Comparison of ENCODE assay signal across 28 cellular contexts in genomic region chr20:55888655-55889054, GRCh38.
A peak's percentile ranks its signal among the peaks of the same experiment; 100 is the strongest.
DNase-seq lines count a peak whose midpoint lies in the region; FAIRE-seq and TF ChIP-seq lines count a peak whose summit lies in the region.
"Had no signal": no experiment of that assay in that cellular context is flagged by ENCODE, and none has a peak within 500 bp of the region (broad histone marks: within the 10 kb centered on the region; RNA-seq: fewer than 3 reads in every experiment).

No MANE protein-coding gene starts in this region.

- intact Hi-C loops in mammary epithelial cell (cut with micrococcal nuclease), result no loop called here
- intact Hi-C loops in ascending aorta (cut with DNase I), result no loop called here
- intact Hi-C loops in CD14-positive monocyte (cut with micrococcal nuclease), result no loop called here

- dilution Hi-C loops in mammary epithelial cell (cut with HindIII; ENCODE audit: low sequenced_read_pairs), result no loop called here

- H3K27ac ChIP-seq in mammary epithelial cell (ENCODE audit: insufficient read depth, low read depth, low read length) (no peak overlapping the region), SJCRH30 (peak overlapping the region; percentile 13; the same call in 1 of the 2 replicates), ascending aorta (no peak overlapping the region)
- H3K27ac ChIP-seq: hepatocyte, KMS-11, left lung, pancreas, uterus had no signal

- H3K9me3 Mint-ChIP-seq in CD14-positive monocyte, result peaks cover 0 to 16% (median 5%) of the 10 kb centered on the region in 7 donors

- H3K36me3 Mint-ChIP-seq in CD14-positive monocyte, result no peaks in the 10 kb centered on the region
- H3K36me3 Mint-ChIP-seq: brain; immature natural killer cell; natural killer cell treated with Interleukin-12 subunit alpha and Interleukin-12 subunit beta and Interleukin-15 and Interleukin-18, amount 100 ng/mL, for 72 hours had no signal

- H3K9ac ChIP-seq in mammary epithelial cell (ENCODE audit: insufficient read depth, low read length), result no peak overlapping the region
- H3K9ac ChIP-seq: KMS-11 had no signal

- no peaks in the 10 kb centered on the region for H4K20me1 ChIP-seq in mammary epithelial cell (ENCODE audit: insufficient read depth, low read length)

- TF ChIP-seq CTCF in mammary epithelial cell (conservative IDR thresholded peaks at IDR 0.05 in 1 of 2, IDR thresholded peaks at IDR 0.05 in 1 of 2; ENCODE audit: extremely low read depth in 1 of 2, insufficient read depth in 1 of 2, low read depth in 1 of 2, low read length in 2 of 2), result no peak
- TF ChIP-seq CTCF in ascending aorta (IDR thresholded peaks at IDR 0.05), result no peak
- TF ChIP-seq CTCF in CD14-positive monocyte (IDR thresholded peaks at IDR 0.05), result no peak

- peak; percentile 20 to 59 for DNase-seq in T47D (ENCODE audit: low read depth in 1 of 2, low spot score in 1 of 2)
- no peak for DNase-seq in mammary epithelial cell
- DNase-seq in NCI-H2171 (lab: John Stamatoyannopoulos, UW), result peak; percentile 31
- DNase-seq in SJCRH30, result peak; percentile 86 to 87
- peak; percentile 26 for DNase-seq in urothelium cell line (ENCODE audit: low spot score)
- no peak for DNase-seq in midbrain (lab: John Stamatoyannopoulos, UW)
- no peak for DNase-seq in ascending aorta (ENCODE audit: low spot score in 2 of 2)
- DNase-seq in CD14-positive monocyte (ENCODE audit: low spot score), result no peak
- DNase-seq: activated CD4-positive, alpha-beta T cell treated with anti-CD3 and anti-CD28 coated beads, Interleukin-2, amount 50 U/mL, for 48 hours; activated gamma-delta T cell; C1 segment of cervical spinal cord; effector CD8-positive, alpha-beta T cell; foreskin melanocyte; GF-D8; immature natural killer cell; left lung; NCI-H1105 treated with DMSO at 0.1 percent for 48 hours; NCI-H2029 treated with DMSO at 0.1 percent for 48 hours; pancreas; substantia nigra; uterus had no signal

- no peak overlapping the region for H3K4me3 Mint-ChIP-seq in CD14-positive monocyte
- H3K4me3 Mint-ChIP-seq: brain; immature natural killer cell; natural killer cell treated with Interleukin-12 subunit alpha and Interleukin-12 subunit beta and Interleukin-15 and Interleukin-18, amount 100 ng/mL, for 72 hours; T-helper 2 cell treated with Interferon-gamma antibody and Interleukin-4, amounts not matched to agents 5 μg/mL and 100 μg/mL, for 36 hours; WTC11 had no signal

- no peaks in the 10 kb centered on the region for H3K4me1 ChIP-seq in mammary epithelial cell (ENCODE audit: insufficient read depth, low read length)
- peaks cover 10% of the 10 kb centered on the region for H3K4me1 ChIP-seq in SJCRH30
- H3K4me1 ChIP-seq in ascending aorta, result no peaks in the 10 kb centered on the region
- H3K4me1 ChIP-seq: HAP-1, left lung, pancreas, uterus had no signal

- H3K4me1 Mint-ChIP-seq in CD14-positive monocyte, result no peaks in the 10 kb centered on the region
- H3K4me1 Mint-ChIP-seq: brain, immature natural killer cell, WTC11 had no signal

- no peaks in the 10 kb centered on the region for H3K27me3 Mint-ChIP-seq in CD14-positive monocyte (ENCODE audit: low read depth in 3 of 3)
- H3K27me3 Mint-ChIP-seq: natural killer cell treated with Interleukin-12 subunit alpha and Interleukin-12 subunit beta and Interleukin-15 and Interleukin-18, amount 100 ng/mL, for 72 hours had no signal

- H3K27ac Mint-ChIP-seq in CD14-positive monocyte, result no peak overlapping the region
- H3K27ac Mint-ChIP-seq: brain; immature natural killer cell; natural killer cell treated with Interleukin-12 subunit alpha and Interleukin-12 subunit beta and Interleukin-15 and Interleukin-18, amount 100 ng/mL, for 72 hours; T-helper 2 cell treated with Interferon-gamma antibody and Interleukin-4, amounts not matched to agents 5 μg/mL and 100 μg/mL, for 36 hours; WTC11 had no signal

- H3K9me3 ChIP-seq in mammary epithelial cell (replicated peaks; ENCODE audit: insufficient read depth, low read length) (no peaks in the 10 kb centered on the region), SJCRH30 (replicated peaks) (no peaks in the 10 kb centered on the region), ascending aorta (no peaks in the 10 kb centered on the region)
- H3K9me3 ChIP-seq: HAP-1, left lung, pancreas, uterus had no signal

- no peak overlapping the region for H2AFZ ChIP-seq in mammary epithelial cell (ENCODE audit: low read depth, low read length)
- H2AFZ ChIP-seq: hepatocyte had no signal

- BruUV-seq in mammary epithelial cell (replicated peaks; lab: Mats Ljungman, UMichigan), result no TSS peak

- FAIRE-seq in urothelium cell line (lab: Jason Lieb, UNC), result no peak
- FAIRE-seq: pancreas had no signal

- H3K4me2 ChIP-seq in mammary epithelial cell (ENCODE audit: insufficient read depth, low read depth, low read length), result no peak overlapping the region
- H3K4me2 ChIP-seq: hepatocyte, KMS-11 had no signal

- H3K4me3 ChIP-seq in mammary epithelial cell (replicated peaks in 1 of 3; ENCODE audit: insufficient read depth in 1 of 3, low read depth in 2 of 3, low read length in 3 of 3) (no peak overlapping the region), SJCRH30 (peak overlapping the region; percentile 23), ascending aorta (no peak overlapping the region)
- H3K4me3 ChIP-seq: HAP-1, hepatocyte, left lung, pancreas, uterus had no signal

- 83% methylated on average over 4 of the region's 4 CpGs for WGBS in mammary epithelial cell (ENCODE audit: low coverage, missing lambda C conversion rate)

- H3K27me3 ChIP-seq in mammary epithelial cell (ENCODE audit: insufficient read depth, low read length) (no peaks in the 10 kb centered on the region), SJCRH30 (0 out of 2 replicates have a peak, but pooled peaks cover 7% of the 10 kb centered on the region), ascending aorta (no peaks in the 10 kb centered on the region)
- H3K27me3 ChIP-seq: hepatocyte, left lung, pancreas, uterus had no signal

- in situ Hi-C loops in T47D (cut with HindIII; ENCODE audit: low pct_unique_long_range_greater_than_20kb, low sequenced_read_pairs), result no loop called here
- in situ Hi-C loops in mammary epithelial cell (cut with MboI; ENCODE audit: low sequenced_read_pairs in 2 of 2), result no loop called here

- H3K79me2 ChIP-seq in mammary epithelial cell (ENCODE audit: insufficient read depth, low read length), result no peaks in the 10 kb centered on the region
- H3K79me2 ChIP-seq: hepatocyte had no signal

- CTCF ChIA-PET in mammary epithelial cell (lab: Charles Lee; ENCODE audit: low non-redundant PET), result no interaction called here

- no peaks in the 10 kb centered on the region for H3K36me3 ChIP-seq in mammary epithelial cell (ENCODE audit: insufficient read depth, low read length)
- H3K36me3 ChIP-seq in SJCRH30, result no peaks in the 10 kb centered on the region
- no peaks in the 10 kb centered on the region for H3K36me3 ChIP-seq in ascending aorta
- H3K36me3 ChIP-seq: HAP-1, left lung, pancreas, uterus had no signal

Comparison
In these comparisons a context has a peak if more than half of its experiments do, and no peak if none do; other contexts are left out.
1. DNase-seq: peak in T47D (2 of 2), NCI-H2171 (single experiment), SJCRH30 (2 of 2) and urothelium cell line (single experiment); none in mammary epithelial cell (single experiment), midbrain (single experiment), ascending aorta (0 of 2) and CD14-positive monocyte (single experiment).